In the genomic region with DNA sequence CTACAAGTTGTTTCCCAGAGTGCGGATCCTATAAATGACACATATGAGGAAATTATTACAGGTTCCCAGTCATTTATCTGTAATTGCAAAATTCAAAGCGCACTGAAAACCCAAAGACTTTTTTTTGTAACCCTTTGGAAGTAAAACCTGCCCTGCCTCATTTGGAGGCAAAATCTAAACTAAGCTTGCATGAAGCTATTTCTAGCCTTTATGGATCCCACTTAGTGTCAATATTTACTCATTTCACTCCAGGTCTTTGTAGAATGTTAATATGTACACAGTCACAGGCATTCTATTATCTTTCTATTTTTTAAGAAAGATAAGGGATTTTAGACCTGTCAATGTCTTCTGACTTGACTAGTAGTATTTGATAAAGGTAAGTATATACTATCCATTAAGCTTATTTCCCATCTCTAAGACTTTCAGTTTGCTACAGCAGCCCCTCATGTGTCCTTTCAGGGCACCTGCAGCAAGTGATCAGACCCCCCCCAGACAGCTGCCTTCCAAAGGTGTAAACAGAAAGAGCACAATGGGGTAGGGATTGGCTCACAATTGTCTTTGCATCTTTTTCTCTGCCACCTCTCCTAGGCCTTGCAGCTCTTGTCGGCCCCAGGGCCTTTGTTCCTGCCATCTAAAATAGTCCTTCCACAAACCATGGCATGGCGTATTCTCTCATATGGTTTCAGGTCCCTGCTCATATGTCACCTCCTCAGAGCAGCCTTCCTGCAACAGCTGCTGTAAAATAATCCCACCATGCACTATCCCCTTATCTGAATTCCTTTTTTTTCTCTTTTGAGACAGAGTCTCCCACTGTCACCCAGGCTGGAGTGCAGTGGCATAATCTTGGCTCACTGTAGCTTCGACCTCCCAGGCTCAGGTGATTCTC, we compare ENCODE assay signal across 1 cellular context.
TF ChIP-seq lines count a peak whose summit lies in the region.

No MANE protein-coding gene starts in this region.

TF ChIP-seq in HepG2, 621 proteins besides CTCF, POLR2A, EP300 and RAD21 (continued from another document and continues in another):
- TF ChIP-seq, protein P1, sequence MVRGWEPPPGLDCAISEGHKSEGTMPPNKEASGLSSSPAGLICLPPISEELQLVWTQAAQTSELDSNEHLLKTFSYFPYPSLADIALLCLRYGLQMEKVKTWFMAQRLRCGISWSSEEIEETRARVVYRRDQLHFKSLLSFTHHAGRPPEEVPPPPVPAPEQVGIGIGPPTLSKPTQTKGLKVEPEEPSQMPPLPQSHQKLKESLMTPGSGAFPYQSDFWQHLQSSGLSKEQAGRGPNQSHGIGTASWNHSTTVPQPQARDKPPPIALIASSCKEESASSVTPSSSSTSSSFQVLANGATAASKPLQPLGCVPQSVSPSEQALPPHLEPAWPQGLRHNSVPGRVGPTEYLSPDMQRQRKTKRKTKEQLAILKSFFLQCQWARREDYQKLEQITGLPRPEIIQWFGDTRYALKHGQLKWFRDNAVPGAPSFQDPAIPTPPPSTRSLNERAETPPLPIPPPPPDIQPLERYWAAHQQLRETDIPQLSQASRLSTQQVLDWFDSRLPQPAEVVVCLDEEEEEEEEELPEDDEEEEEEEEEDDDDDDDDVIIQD (CRISPR knock-in tag; IDR thresholded peaks at IDR 0.05; ENCODE audit: low read depth), result no peak
- TF ChIP-seq ZNF788 (CRISPR knock-in tag; IDR thresholded peaks at IDR 0.05; ENCODE audit: borderline replicate concordance) (no peak), MEIS1 (CRISPR knock-in tag; IDR thresholded peaks at IDR 0.05; ENCODE audit: borderline replicate concordance) (no peak), SYNCRIP (IDR thresholded peaks at IDR 0.05; ENCODE audit: insufficient read depth, low read depth, low read length) (no peak), BRCA1 (CRISPR knock-in tag; IDR thresholded peaks at IDR 0.05) (0 out of 2 replicates have a peak, but pooled peaks have one; percentile 56), TCF7 (IDR thresholded peaks at IDR 0.05; ENCODE audit: low read depth) (peak; percentile 72; the same call in 1 of the 2 replicates), SRSF1 (optimal IDR thresholded peaks at IDR 0.05; ENCODE audit: low read depth, low read length) (no peak), CBX5 (CRISPR knock-in tag; IDR thresholded peaks at IDR 0.05; ENCODE audit: borderline replicate concordance) (no peak), KDM6A (CRISPR knock-in tag; IDR thresholded peaks at IDR 0.05; ENCODE audit: low read depth) (no peak), POGZ (CRISPR knock-in tag; IDR thresholded peaks at IDR 0.05) (0 out of 2 replicates have a peak, but pooled peaks have one; percentile 20), FOXA3 (CRISPR knock-in tag; IDR thresholded peaks at IDR 0.05) (peak; percentile 98), MED8 (CRISPR knock-in tag; IDR thresholded peaks at IDR 0.05; ENCODE audit: insufficient replicate concordance) (no peak), WIZ (CRISPR knock-in tag; IDR thresholded peaks at IDR 0.05) (no peak), ZNF343 (CRISPR knock-in tag; IDR thresholded peaks at IDR 0.05) (no peak), ZNF260 (CRISPR knock-in tag; IDR thresholded peaks at IDR 0.05; ENCODE audit: borderline replicate concordance, low read depth) (no peak), PHF8 (CRISPR knock-in tag; IDR thresholded peaks at IDR 0.05) (no peak), ZNF230 (CRISPR knock-in tag; IDR thresholded peaks at IDR 0.05) (no peak), FOXP1 (IDR thresholded peaks at IDR 0.05) (no peak), FOXP1 (CRISPR knock-in tag; IDR thresholded peaks at IDR 0.05) (peak; percentile 76; the same call in 1 of the 2 replicates), YEATS4 (CRISPR knock-in tag; IDR thresholded peaks at IDR 0.05; ENCODE audit: borderline replicate concordance) (peak; percentile 55; the same call in 1 of the 2 replicates), ZNF546 (CRISPR knock-in tag; conservative IDR thresholded peaks at IDR 0.05) (no peak), ZNF451 (CRISPR knock-in tag; IDR thresholded peaks at IDR 0.05) (no peak), ZNF282 (IDR thresholded peaks at IDR 0.05; ENCODE audit: partially characterized antibody) (no peak), YY1 (IDR thresholded peaks at IDR 0.05; ENCODE audit: insufficient read depth, insufficient replicate concordance, low read depth, low read length) (no peak), TBX3 (IDR thresholded peaks at IDR 0.05; ENCODE audit: borderline replicate concordance) (peak; percentile 72; the same call in 1 of the 2 replicates), ZNF782 (CRISPR knock-in tag; IDR thresholded peaks at IDR 0.05; ENCODE audit: borderline replicate concordance) (no peak), ZNF225 (CRISPR knock-in tag; IDR thresholded peaks at IDR 0.05) (no peak), ESRRA (CRISPR knock-in tag; IDR thresholded peaks at IDR 0.05; ENCODE audit: low read depth) (no peak), ARID2 (CRISPR knock-in tag; IDR thresholded peaks at IDR 0.05; ENCODE audit: borderline replicate concordance) (no peak), MIXL1 (CRISPR knock-in tag; IDR thresholded peaks at IDR 0.05) (peak; percentile 69; the same call in 1 of the 2 replicates), ZNF766 (CRISPR knock-in tag; IDR thresholded peaks at IDR 0.05; ENCODE audit: borderline replicate concordance) (no peak), ZNF33A (CRISPR knock-in tag; IDR thresholded peaks at IDR 0.05; ENCODE audit: borderline replicate concordance) (no peak)
- TF ChIP-seq, protein P2, sequence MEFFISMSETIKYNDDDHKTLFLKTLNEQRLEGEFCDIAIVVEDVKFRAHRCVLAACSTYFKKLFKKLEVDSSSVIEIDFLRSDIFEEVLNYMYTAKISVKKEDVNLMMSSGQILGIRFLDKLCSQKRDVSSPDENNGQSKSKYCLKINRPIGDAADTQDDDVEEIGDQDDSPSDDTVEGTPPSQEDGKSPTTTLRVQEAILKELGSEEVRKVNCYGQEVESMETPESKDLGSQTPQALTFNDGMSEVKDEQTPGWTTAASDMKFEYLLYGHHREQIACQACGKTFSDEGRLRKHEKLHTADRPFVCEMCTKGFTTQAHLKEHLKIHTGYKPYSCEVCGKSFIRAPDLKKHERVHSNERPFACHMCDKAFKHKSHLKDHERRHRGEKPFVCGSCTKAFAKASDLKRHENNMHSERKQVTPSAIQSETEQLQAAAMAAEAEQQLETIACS (CRISPR knock-in tag; IDR thresholded peaks at IDR 0.05), result no peak
- TF ChIP-seq, protein P3, sequence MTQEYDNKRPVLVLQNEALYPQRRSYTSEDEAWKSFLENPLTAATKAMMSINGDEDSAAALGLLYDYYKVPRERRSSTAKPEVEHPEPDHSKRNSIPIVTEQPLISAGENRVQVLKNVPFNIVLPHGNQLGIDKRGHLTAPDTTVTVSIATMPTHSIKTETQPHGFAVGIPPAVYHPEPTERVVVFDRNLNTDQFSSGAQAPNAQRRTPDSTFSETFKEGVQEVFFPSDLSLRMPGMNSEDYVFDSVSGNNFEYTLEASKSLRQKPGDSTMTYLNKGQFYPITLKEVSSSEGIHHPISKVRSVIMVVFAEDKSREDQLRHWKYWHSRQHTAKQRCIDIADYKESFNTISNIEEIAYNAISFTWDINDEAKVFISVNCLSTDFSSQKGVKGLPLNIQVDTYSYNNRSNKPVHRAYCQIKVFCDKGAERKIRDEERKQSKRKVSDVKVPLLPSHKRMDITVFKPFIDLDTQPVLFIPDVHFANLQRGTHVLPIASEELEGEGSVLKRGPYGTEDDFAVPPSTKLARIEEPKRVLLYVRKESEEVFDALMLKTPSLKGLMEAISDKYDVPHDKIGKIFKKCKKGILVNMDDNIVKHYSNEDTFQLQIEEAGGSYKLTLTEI (CRISPR knock-in tag; conservative IDR thresholded peaks at IDR 0.05), result no peak
- TF ChIP-seq, protein P4, sequence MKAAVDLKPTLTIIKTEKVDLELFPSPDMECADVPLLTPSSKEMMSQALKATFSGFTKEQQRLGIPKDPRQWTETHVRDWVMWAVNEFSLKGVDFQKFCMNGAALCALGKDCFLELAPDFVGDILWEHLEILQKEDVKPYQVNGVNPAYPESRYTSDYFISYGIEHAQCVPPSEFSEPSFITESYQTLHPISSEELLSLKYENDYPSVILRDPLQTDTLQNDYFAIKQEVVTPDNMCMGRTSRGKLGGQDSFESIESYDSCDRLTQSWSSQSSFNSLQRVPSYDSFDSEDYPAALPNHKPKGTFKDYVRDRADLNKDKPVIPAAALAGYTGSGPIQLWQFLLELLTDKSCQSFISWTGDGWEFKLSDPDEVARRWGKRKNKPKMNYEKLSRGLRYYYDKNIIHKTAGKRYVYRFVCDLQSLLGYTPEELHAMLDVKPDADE (CRISPR knock-in tag; IDR thresholded peaks at IDR 0.05), result no peak
- TF ChIP-seq, protein P5, sequence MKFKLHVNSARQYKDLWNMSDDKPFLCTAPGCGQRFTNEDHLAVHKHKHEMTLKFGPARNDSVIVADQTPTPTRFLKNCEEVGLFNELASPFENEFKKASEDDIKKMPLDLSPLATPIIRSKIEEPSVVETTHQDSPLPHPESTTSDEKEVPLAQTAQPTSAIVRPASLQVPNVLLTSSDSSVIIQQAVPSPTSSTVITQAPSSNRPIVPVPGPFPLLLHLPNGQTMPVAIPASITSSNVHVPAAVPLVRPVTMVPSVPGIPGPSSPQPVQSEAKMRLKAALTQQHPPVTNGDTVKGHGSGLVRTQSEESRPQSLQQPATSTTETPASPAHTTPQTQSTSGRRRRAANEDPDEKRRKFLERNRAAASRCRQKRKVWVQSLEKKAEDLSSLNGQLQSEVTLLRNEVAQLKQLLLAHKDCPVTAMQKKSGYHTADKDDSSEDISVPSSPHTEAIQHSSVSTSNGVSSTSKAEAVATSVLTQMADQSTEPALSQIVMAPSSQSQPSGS (CRISPR knock-in tag; IDR thresholded peaks at IDR 0.05), result no peak
- TF ChIP-seq, protein P6, sequence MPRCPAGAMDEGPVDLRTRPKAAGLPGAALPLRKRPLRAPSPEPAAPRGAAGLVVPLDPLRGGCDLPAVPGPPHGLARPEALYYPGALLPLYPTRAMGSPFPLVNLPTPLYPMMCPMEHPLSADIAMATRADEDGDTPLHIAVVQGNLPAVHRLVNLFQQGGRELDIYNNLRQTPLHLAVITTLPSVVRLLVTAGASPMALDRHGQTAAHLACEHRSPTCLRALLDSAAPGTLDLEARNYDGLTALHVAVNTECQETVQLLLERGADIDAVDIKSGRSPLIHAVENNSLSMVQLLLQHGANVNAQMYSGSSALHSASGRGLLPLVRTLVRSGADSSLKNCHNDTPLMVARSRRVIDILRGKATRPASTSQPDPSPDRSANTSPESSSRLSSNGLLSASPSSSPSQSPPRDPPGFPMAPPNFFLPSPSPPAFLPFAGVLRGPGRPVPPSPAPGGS (CRISPR knock-in tag; IDR thresholded peaks at IDR 0.05), result no peak
- TF ChIP-seq, protein P7, sequence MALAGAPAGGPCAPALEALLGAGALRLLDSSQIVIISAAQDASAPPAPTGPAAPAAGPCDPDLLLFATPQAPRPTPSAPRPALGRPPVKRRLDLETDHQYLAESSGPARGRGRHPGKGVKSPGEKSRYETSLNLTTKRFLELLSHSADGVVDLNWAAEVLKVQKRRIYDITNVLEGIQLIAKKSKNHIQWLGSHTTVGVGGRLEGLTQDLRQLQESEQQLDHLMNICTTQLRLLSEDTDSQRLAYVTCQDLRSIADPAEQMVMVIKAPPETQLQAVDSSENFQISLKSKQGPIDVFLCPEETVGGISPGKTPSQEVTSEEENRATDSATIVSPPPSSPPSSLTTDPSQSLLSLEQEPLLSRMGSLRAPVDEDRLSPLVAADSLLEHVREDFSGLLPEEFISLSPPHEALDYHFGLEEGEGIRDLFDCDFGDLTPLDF (CRISPR knock-in tag; IDR thresholded peaks at IDR 0.05), result no peak
- TF ChIP-seq, protein P8, sequence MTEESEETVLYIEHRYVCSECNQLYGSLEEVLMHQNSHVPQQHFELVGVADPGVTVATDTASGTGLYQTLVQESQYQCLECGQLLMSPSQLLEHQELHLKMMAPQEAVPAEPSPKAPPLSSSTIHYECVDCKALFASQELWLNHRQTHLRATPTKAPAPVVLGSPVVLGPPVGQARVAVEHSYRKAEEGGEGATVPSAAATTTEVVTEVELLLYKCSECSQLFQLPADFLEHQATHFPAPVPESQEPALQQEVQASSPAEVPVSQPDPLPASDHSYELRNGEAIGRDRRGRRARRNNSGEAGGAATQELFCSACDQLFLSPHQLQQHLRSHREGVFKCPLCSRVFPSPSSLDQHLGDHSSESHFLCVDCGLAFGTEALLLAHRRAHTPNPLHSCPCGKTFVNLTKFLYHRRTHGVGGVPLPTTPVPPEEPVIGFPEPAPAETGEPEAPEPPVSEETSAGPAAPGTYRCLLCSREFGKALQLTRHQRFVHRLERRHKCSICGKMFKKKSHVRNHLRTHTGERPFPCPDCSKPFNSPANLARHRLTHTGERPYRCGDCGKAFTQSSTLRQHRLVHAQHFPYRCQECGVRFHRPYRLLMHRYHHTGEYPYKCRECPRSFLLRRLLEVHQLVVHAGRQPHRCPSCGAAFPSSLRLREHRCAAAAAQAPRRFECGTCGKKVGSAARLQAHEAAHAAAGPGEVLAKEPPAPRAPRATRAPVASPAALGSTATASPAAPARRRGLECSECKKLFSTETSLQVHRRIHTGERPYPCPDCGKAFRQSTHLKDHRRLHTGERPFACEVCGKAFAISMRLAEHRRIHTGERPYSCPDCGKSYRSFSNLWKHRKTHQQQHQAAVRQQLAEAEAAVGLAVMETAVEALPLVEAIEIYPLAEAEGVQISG (CRISPR knock-in tag; IDR thresholded peaks at IDR 0.05), result no peak
- TF ChIP-seq, protein P9, sequence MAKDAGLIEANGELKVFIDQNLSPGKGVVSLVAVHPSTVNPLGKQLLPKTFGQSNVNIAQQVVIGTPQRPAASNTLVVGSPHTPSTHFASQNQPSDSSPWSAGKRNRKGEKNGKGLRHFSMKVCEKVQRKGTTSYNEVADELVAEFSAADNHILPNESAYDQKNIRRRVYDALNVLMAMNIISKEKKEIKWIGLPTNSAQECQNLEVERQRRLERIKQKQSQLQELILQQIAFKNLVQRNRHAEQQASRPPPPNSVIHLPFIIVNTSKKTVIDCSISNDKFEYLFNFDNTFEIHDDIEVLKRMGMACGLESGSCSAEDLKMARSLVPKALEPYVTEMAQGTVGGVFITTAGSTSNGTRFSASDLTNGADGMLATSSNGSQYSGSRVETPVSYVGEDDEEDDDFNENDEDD (CRISPR knock-in tag; IDR thresholded peaks at IDR 0.05; ENCODE audit: borderline replicate concordance), result no peak
- TF ChIP-seq, protein P10, sequence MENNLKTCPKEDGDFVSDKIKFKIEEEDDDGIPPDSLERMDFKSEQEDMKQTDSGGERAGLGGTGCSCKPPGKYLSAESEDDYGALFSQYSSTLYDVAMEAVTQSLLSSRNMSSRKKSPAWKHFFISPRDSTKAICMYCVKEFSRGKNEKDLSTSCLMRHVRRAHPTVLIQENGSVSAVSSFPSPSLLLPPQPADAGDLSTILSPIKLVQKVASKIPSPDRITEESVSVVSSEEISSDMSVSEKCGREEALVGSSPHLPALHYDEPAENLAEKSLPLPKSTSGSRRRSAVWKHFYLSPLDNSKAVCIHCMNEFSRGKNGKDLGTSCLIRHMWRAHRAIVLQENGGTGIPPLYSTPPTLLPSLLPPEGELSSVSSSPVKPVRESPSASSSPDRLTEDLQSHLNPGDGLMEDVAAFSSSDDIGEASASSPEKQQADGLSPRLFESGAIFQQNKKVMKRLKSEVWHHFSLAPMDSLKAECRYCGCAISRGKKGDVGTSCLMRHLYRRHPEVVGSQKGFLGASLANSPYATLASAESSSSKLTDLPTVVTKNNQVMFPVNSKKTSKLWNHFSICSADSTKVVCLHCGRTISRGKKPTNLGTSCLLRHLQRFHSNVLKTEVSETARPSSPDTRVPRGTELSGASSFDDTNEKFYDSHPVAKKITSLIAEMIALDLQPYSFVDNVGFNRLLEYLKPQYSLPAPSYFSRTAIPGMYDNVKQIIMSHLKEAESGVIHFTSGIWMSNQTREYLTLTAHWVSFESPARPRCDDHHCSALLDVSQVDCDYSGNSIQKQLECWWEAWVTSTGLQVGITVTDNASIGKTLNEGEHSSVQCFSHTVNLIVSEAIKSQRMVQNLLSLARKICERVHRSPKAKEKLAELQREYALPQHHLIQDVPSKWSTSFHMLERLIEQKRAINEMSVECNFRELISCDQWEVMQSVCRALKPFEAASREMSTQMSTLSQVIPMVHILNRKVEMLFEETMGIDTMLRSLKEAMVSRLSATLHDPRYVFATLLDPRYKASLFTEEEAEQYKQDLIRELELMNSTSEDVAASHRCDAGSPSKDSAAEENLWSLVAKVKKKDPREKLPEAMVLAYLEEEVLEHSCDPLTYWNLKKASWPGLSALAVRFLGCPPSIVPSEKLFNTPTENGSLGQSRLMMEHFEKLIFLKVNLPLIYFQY (CRISPR knock-in tag; IDR thresholded peaks at IDR 0.05; ENCODE audit: borderline replicate concordance), result no peak; the same call in 1 of the 2 replicates
